Comparison of ENCODE assay signal across 9 cellular contexts in genomic region chr1:91731815-91732214, GRCh38.
A peak's percentile ranks its signal among the peaks of the same experiment; 100 is the strongest.
DNase-seq lines count a peak whose midpoint lies in the region; ATAC-seq, FAIRE-seq and TF ChIP-seq lines count a peak whose summit lies in the region.
"Had no signal": no experiment of that assay in that cellular context is flagged by ENCODE, and none has a peak within 500 bp of the region (broad histone marks: within the 10 kb centered on the region; RNA-seq: fewer than 3 reads in every experiment).

No MANE protein-coding gene starts in this region.

- peaks cover 24 to 25% of the 10 kb centered on the region in 2 donors for H3K4me1 ChIP-seq in muscle layer of duodenum (ENCODE audit: control insufficient read depth in 1 of 2, insufficient read depth in 2 of 2, low read length in 2 of 2)
- peaks cover 35% of the 10 kb centered on the region for H3K4me1 ChIP-seq in upper lobe of right lung
- peaks cover 13 to 14% of the 10 kb centered on the region in 2 donors for H3K4me1 ChIP-seq in kidney (ENCODE audit: control insufficient read depth in 1 of 2, insufficient read depth in 1 of 2, low read depth in 1 of 2, low read length in 2 of 2)

- H3K4me3 ChIP-seq in muscle layer of duodenum (ENCODE audit: low read depth in 1 of 2, low read length in 2 of 2) (no peak overlapping the region), upper lobe of right lung (no peak overlapping the region), kidney (ENCODE audit: low read length in 2 of 2) (no peak overlapping the region)

- H3K9me3 ChIP-seq in muscle layer of duodenum (ENCODE audit: control insufficient read depth in 1 of 2, low read length in 2 of 2), result no peaks in the 10 kb centered on the region
- no peaks in the 10 kb centered on the region for H3K9me3 ChIP-seq in upper lobe of right lung
- no peaks in the 10 kb centered on the region for H3K9me3 ChIP-seq in kidney (ENCODE audit: control insufficient read depth in 1 of 2, low read length in 2 of 2)

- DNase-seq in activated T-cell treated with anti-CD3 and anti-CD28 coated beads for 1 hour (ENCODE audit: low read depth) (peak; percentile 9), upper lobe of right lung (no peak), kidney (no peak)
- no peak for DNase-seq in activated T-cell treated with anti-CD3 and anti-CD28 coated beads, Interleukin-2, amount 50 U/mL, for 1 hour
- DNase-seq in activated naive CD4-positive, alpha-beta T cell treated with anti-CD3 and anti-CD28 coated beads, Interleukin-2, amount 50 U/mL, for 72 hours (ENCODE audit: low spot score in 2 of 2), result peak in 1 of 2 donors; percentile 67
- DNase-seq in effector CD4-positive, alpha-beta T cell, result no peak

- ATAC-seq in activated naive CD4-positive, alpha-beta T cell treated with anti-CD3 and anti-CD28 coated beads, Interleukin-2, amount 50 U/mL, for 72 hours, result peak; percentile 61 to 66
- peak; percentile 18 for ATAC-seq in upper lobe of right lung
- ATAC-seq in HG03139 (IDR thresholded peaks at IDR 0.05; ENCODE audit: unreplicated experiment), result no peak

- intact Hi-C loops in upper lobe of right lung (cut with DNase I) (no loop called here), kidney (cut with DNase I) (no loop called here)

- H3K27ac ChIP-seq in muscle layer of duodenum (ENCODE audit: low read length) (peak overlapping the region; percentile 82), upper lobe of right lung (no peak overlapping the region), kidney (ENCODE audit: low read depth in 2 of 2, low read length in 2 of 2) (peak overlapping the region in 1 of 2 donors; percentile 38)
- H3K27ac ChIP-seq: C4-2B had no signal

- TF ChIP-seq CTCF in upper lobe of right lung (IDR thresholded peaks at IDR 0.05), result no peak
- no peak for TF ChIP-seq CTCF in kidney (IDR thresholded peaks at IDR 0.05; ENCODE audit: borderline replicate concordance, extremely low read depth, insufficient read depth)

- H3K27ac Mint-ChIP-seq in activated naive CD4-positive, alpha-beta T cell treated with anti-CD3 and anti-CD28 coated beads, Interleukin-2, amount 50 U/mL, for 72 hours, result peak overlapping the region; percentile 78 to 96

- FAIRE-seq in kidney (lab: Jason Lieb, UNC), result no peak

- H3K36me3 ChIP-seq in muscle layer of duodenum (ENCODE audit: control insufficient read depth in 1 of 2, insufficient read depth in 2 of 2, low read length in 2 of 2) (peaks cover 6 to 13% of the 10 kb centered on the region in 2 donors), upper lobe of right lung (no peaks in the 10 kb centered on the region), kidney (ENCODE audit: control insufficient read depth in 1 of 2, insufficient read depth in 2 of 2, low read length in 2 of 2) (peaks cover 0 to 10% of the 10 kb centered on the region in 2 donors)

- H3K36me3 Mint-ChIP-seq in activated naive CD4-positive, alpha-beta T cell treated with anti-CD3 and anti-CD28 coated beads, Interleukin-2, amount 50 U/mL, for 72 hours, result no peaks in the 10 kb centered on the region

- no peak overlapping the region for H3K9ac ChIP-seq in kidney (ENCODE audit: low read length in 2 of 2)

- no peaks in the 10 kb centered on the region for H3K9me3 Mint-ChIP-seq in activated naive CD4-positive, alpha-beta T cell treated with anti-CD3 and anti-CD28 coated beads, Interleukin-2, amount 50 U/mL, for 72 hours

- H3K27me3 ChIP-seq in muscle layer of duodenum (ENCODE audit: low read depth, low read length), result no peaks in the 10 kb centered on the region
- no peaks in the 10 kb centered on the region for H3K27me3 ChIP-seq in upper lobe of right lung
